Comparison of ENCODE assay signal across 15 cellular contexts in the genomic region with DNA sequence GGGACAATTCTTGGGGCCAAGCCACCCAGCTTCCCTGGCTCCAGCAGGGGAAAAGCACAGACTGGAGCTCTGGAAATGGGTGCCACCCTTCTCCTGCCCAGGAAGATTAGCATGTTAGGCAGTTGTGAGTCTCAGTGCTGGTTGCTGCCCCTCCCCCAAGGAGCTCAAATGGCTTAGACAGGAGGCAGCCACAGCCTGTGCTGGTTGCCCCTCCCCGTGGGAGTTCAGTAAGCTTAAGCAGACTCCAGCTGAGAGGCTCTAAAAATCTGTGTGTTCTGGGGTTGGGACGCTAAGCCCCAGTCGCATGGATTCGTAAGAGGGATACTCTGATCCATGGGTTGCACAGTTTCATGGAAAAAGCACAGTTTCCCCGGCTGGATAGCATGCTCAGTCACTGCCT.
"Had no signal": no experiment of that assay in that cellular context is flagged by ENCODE, and none has a peak within 500 bp of the region (broad histone marks: within the 10 kb centered on the region; RNA-seq: fewer than 3 reads in every experiment).

No MANE protein-coding gene starts in this region.

- H3K36me3 Mint-ChIP-seq: activated naive CD4-positive, alpha-beta T cell treated with anti-CD3 and anti-CD28 coated beads, Interleukin-2, amount 10 ng/mL, durations not matched to agents 7 days and 5 days; naive B cell; stimulated activated naive B cell treated with anti-CD40 and anti-IgM and Interleukin-4, amounts not matched to agents 10 μg/mL and 1 μg/mL and 100 μg/mL, for 72 hours had no signal

- H2AFZ ChIP-seq: parathyroid adenoma had no signal

- ATAC-seq: gastrocnemius medialis; heart right ventricle; left lobe of liver; stimulated activated naive B cell treated with anti-CD40 and anti-IgM and Interleukin-4, amounts not matched to agents 10 μg/mL and 1 μg/mL and 100 μg/mL, for 72 hours; T-helper 17 cell had no signal

- H3K36me3 ChIP-seq: gastrocnemius medialis, heart right ventricle, neutrophil, tibial artery had no signal

- H3K27me3 ChIP-seq: gastrocnemius medialis, heart right ventricle, neutrophil, tibial artery had no signal

- H3K9me3 ChIP-seq: gastrocnemius medialis, neutrophil had no signal

- H3K4me1 ChIP-seq: gastrocnemius medialis, heart right ventricle, parathyroid adenoma, tibial artery had no signal

- H3K27ac Mint-ChIP-seq: activated CD4-positive, alpha-beta T cell treated with anti-CD3 and anti-CD28 coated beads, Interleukin-2, amount 10 ng/mL, durations not matched to agents 7 days and 5 days; activated naive CD4-positive, alpha-beta T cell treated with anti-CD3 and anti-CD28 coated beads, Interleukin-2, amount 10 ng/mL, durations not matched to agents 7 days and 5 days; naive B cell; stimulated activated naive B cell treated with anti-CD40 and anti-IgM and Interleukin-4, amounts not matched to agents 10 μg/mL and 1 μg/mL and 100 μg/mL, for 72 hours; T-helper 17 cell had no signal

- H3K4me1 Mint-ChIP-seq: activated CD4-positive, alpha-beta T cell treated with anti-CD3 and anti-CD28 coated beads, Interleukin-2, amount 10 ng/mL, durations not matched to agents 7 days and 5 days; activated naive CD4-positive, alpha-beta T cell treated with anti-CD3 and anti-CD28 coated beads, Interleukin-2, amount 10 ng/mL, durations not matched to agents 7 days and 5 days; naive B cell; stimulated activated naive B cell treated with anti-CD40 and anti-IgM and Interleukin-4, amounts not matched to agents 10 μg/mL and 1 μg/mL and 100 μg/mL, for 72 hours; T-helper 17 cell had no signal

- DNase-seq: activated CD4-positive, alpha-beta T cell treated with anti-CD3 and anti-CD28 coated beads, Interleukin-2, amount 10 ng/mL, durations not matched to agents 7 days and 5 days; activated CD8-positive, alpha-beta memory T cell treated with anti-CD3 and anti-CD28 coated beads for 24 hours; activated naive CD4-positive, alpha-beta T cell treated with anti-CD3 and anti-CD28 coated beads, Interleukin-2, amount 10 ng/mL, durations not matched to agents 7 days and 5 days; dermis blood vessel endothelial cell; gastrocnemius medialis; heart right ventricle; mammary epithelial cell; naive B cell; stimulated activated CD4-positive, alpha-beta T cell treated with anti-CD3 and anti-CD28 coated beads, Interleukin-2, amount 100 ng/mL, for 48 hours; stimulated activated naive B cell treated with anti-CD40 and anti-IgM and Interleukin-4, amounts not matched to agents 10 μg/mL and 1 μg/mL and 100 μg/mL, for 72 hours; T-helper 17 cell; tibial artery had no signal

- H3K4me3 ChIP-seq: gastrocnemius medialis, heart right ventricle, tibial artery had no signal

- H3K27me3 Mint-ChIP-seq: activated CD4-positive, alpha-beta T cell treated with anti-CD3 and anti-CD28 coated beads, Interleukin-2, amount 10 ng/mL, durations not matched to agents 7 days and 5 days; activated naive CD4-positive, alpha-beta T cell treated with anti-CD3 and anti-CD28 coated beads, Interleukin-2, amount 10 ng/mL, durations not matched to agents 7 days and 5 days; stimulated activated naive B cell treated with anti-CD40 and anti-IgM and Interleukin-4, amounts not matched to agents 10 μg/mL and 1 μg/mL and 100 μg/mL, for 72 hours; T-helper 17 cell had no signal

- H3K27ac ChIP-seq: gastrocnemius medialis, heart right ventricle, neutrophil, parathyroid adenoma, tibial artery had no signal

- H3K4me3 Mint-ChIP-seq: activated CD4-positive, alpha-beta T cell treated with anti-CD3 and anti-CD28 coated beads, Interleukin-2, amount 10 ng/mL, durations not matched to agents 7 days and 5 days; activated naive CD4-positive, alpha-beta T cell treated with anti-CD3 and anti-CD28 coated beads, Interleukin-2, amount 10 ng/mL, durations not matched to agents 7 days and 5 days; naive B cell; stimulated activated naive B cell treated with anti-CD40 and anti-IgM and Interleukin-4, amounts not matched to agents 10 μg/mL and 1 μg/mL and 100 μg/mL, for 72 hours; T-helper 17 cell had no signal

- H3K9ac ChIP-seq: parathyroid adenoma had no signal
